Comparison of ENCODE assay signal across 2 cellular contexts in genomic region chr4:15255537-15255936, GRCh38.
TF ChIP-seq lines count a peak whose summit lies in the region.

No MANE protein-coding gene starts in this region.

TF ChIP-seq in GM23338, 12 proteins besides CTCF, POLR2A, EP300 and RAD21 (continued from another document):
- TF ChIP-seq ZNF462 (CRISPR knock-in tag; IDR thresholded peaks at IDR 0.05) (no peak), POLR2AphosphoS5 (IDR thresholded peaks at IDR 0.05; ENCODE audit: low read depth) (no peak), ETS1 (IDR thresholded peaks at IDR 0.05) (no peak), NANOG (IDR thresholded peaks at IDR 0.05; ENCODE audit: borderline replicate concordance) (no peak), EZH2 (IDR thresholded peaks at IDR 0.05; ENCODE audit: low read depth, unreplicated experiment) (no peak), STAT1 (IDR thresholded peaks at IDR 0.05; ENCODE audit: unreplicated experiment) (no peak), EZH2phosphoT487 (IDR thresholded peaks at IDR 0.05; ENCODE audit: unreplicated experiment) (no peak), REST (IDR thresholded peaks at IDR 0.05; ENCODE audit: unreplicated experiment) (no peak), JUNB (IDR thresholded peaks at IDR 0.05; ENCODE audit: unreplicated experiment) (no peak), ZNF331 (CRISPR knock-in tag; IDR thresholded peaks at IDR 0.05; ENCODE audit: low read depth) (no peak)

TF ChIP-seq in WTC11, 78 proteins besides CTCF, POLR2A, EP300 and RAD21 (continued from another document):
- TF ChIP-seq STAT6 (CRISPR knock-in tag; conservative IDR thresholded peaks at IDR 0.05; ENCODE audit: low read depth) (no peak), ZSCAN18 (CRISPR knock-in tag; IDR thresholded peaks at IDR 0.05) (no peak), ZMAT4 (CRISPR knock-in tag; IDR thresholded peaks at IDR 0.05) (no peak), CREM (CRISPR knock-in tag; IDR thresholded peaks at IDR 0.05) (no peak)
